In genomic region chr7:28112883-28113540, GRCh38 we compare ENCODE assay signal across 2 cellular contexts.
TF ChIP-seq lines count a peak whose summit lies in the region.

No MANE protein-coding gene starts in this region.

TF ChIP-seq in K562, 482 proteins besides CTCF, POLR2A, EP300 and RAD21:
- TF ChIP-seq CEBPG (CRISPR knock-in tag; IDR thresholded peaks at IDR 0.05) (no peak), CEBPG (tag; conservative IDR thresholded peaks at IDR 0.05 in 1 of 2, IDR thresholded peaks at IDR 0.05 in 1 of 2) (peak; percentile 42 to 73), SMAD4 (CRISPR knock-in tag; conservative IDR thresholded peaks at IDR 0.05) (no peak), ZZZ3 (IDR thresholded peaks at IDR 0.05) (no peak), POLR2G (IDR thresholded peaks at IDR 0.05; ENCODE audit: low read depth, low read length) (no peak), CEBPB (tag; IDR thresholded peaks at IDR 0.05) (peak; percentile 79)

TF ChIP-seq in HepG2, 621 proteins besides CTCF, POLR2A, EP300 and RAD21:
- no peak for TF ChIP-seq MAF1 (CRISPR knock-in tag; IDR thresholded peaks at IDR 0.05; ENCODE audit: borderline replicate concordance)
- 0 out of 2 replicates have a peak, but pooled peaks have one; percentile 18 for TF ChIP-seq CEBPG (CRISPR knock-in tag; IDR thresholded peaks at IDR 0.05)
- no peak for TF ChIP-seq ZNF891 (CRISPR knock-in tag; IDR thresholded peaks at IDR 0.05)
- peak; percentile 72; the same call in 1 of the 2 replicates for TF ChIP-seq CEBPB (IDR thresholded peaks at IDR 0.05; ENCODE audit: borderline replicate concordance, low read depth, low read length)
TF ChIP-seq in HepG2: peak in this region for 2.
